Comparison of ENCODE assay signal across 25 cellular contexts in genomic region chr12:104416160-104416559, GRCh38. TPM values are rescaled to one million over a fixed set of nuclear protein-coding genes. Genes with fewer than 3 reads are reported as not detected.
"Had no signal": no experiment of that assay in that cellular context is flagged by ENCODE, and none has a peak within 500 bp of the region (broad histone marks: within the 10 kb centered on the region; RNA-seq: fewer than 3 reads in every experiment).

No MANE protein-coding gene starts in this region.

- H3K27me3 ChIP-seq: MG63 had no signal

- H3K9me3 ChIP-seq: MG63, SK-N-SH had no signal

- H3K4me2 ChIP-seq: SK-N-SH had no signal

- H3K36me3 ChIP-seq: MG63 had no signal

- H3K36me3 Mint-ChIP-seq: T-cell had no signal

- H3K4me3 Mint-ChIP-seq: T-cell had no signal

- H3K27ac ChIP-seq: RWPE1 had no signal

- H3K9me3 Mint-ChIP-seq: T-cell had no signal

- H3K4me3 ChIP-seq: MG63 had no signal

- DNase-seq: IMR-90, Karpas-422, KBM-7, MG63, NCI-H1092, NCI-H1105 treated with DMSO at 0.1 percent for 48 hours, NCI-H1417 treated with DMSO at 0.1 percent for 48 hours, NCI-H146, NCI-H1694 treated with DMSO at 0.1 percent for 48 hours, NCI-H1930, NCI-H2081, NCI-H2107, NCI-H2171, NCI-H226, NCI-H446, NCI-H510A, NCI-H524 treated with DMSO at 0.1 percent for 48 hours, NCI-H69, NCI-H774, SHP77, SK-N-SH, SW 1271, T-cell had no signal

- H3K9ac ChIP-seq: SK-N-SH had no signal

- H3K9me2 ChIP-seq: SK-N-SH had no signal

- H3K27ac Mint-ChIP-seq: T-cell had no signal

RNA-seq across cellular contexts. Expression of gene CHST11, which starts 40.6 kb away (rescaled TPM):
- total RNA-seq: HepG2 had no signal
